ENCODE assay signal across 8 cellular contexts in the genomic region with DNA sequence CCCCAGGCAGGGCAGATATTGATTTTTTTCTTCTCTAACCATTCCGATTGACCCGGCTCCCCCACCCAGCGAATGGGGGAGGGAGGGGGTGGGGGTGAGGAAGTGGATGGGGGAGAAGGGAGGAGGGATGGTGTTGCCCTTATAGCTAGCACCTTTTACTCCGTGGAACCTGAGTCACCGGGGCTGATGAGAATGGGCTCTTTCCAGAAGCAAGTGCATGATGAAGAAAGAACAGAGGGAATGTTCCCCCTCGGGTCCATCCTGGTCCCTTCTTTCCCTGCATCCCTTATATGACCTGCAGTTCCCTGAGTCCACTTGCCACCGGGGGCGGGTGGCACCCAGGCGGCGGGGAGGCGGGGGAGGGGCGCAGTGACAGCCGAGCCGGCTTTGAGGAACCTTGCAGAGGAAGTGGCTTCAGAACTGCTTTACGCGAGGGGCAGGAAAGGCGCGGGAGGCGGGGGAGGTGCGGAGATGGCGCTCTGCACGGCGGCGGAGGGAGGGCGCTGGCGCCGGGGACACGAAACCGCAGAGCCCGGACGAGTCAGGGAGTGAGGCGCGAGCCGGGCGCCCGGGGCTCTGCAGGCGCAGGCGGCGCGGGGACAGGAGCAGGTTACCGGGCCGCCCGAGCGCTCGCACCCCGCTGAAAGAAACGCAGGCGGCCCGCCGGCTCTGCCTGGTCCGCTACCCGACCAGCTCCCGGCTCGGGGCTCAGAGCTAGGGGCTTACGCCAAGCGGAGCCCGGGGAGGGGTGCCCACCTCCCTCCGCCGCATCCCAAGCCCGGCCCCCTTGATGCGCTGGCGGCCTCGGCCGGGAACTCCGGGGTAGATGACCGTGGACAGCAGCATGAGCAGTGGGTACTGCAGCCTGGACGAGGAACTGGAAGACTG. TPM values are rescaled to one million over a fixed set of nuclear protein-coding genes. Genes with fewer than 3 reads are reported as not detected.
DNase-seq lines count a peak whose midpoint lies in the region; ATAC-seq, FAIRE-seq and TF ChIP-seq lines count a peak whose summit lies in the region.

No MANE protein-coding gene starts in this region.

- no peaks in the 10 kb centered on the region for H3K27me3 Mint-ChIP-seq in activated naive CD8-positive, alpha-beta T cell treated with anti-CD3 and anti-CD28 coated beads, Interleukin-2, amount 10 ng/mL, durations not matched to agents 7 days and 5 days

- peak overlapping the region; percentile 92 for H3K4me2 ChIP-seq in Loucy (ENCODE audit: low read depth, low read length, poor library complexity, severe bottlenecking)
- H3K4me2 ChIP-seq in SU-DHL-6 (ENCODE audit: low read depth, low read length, poor library complexity, severe bottlenecking) = peak overlapping the region; percentile 92

- no peaks in the 10 kb centered on the region for H3K9me3 ChIP-seq in Loucy (ENCODE audit: insufficient read depth, low read depth, low read length)
- H3K9me3 ChIP-seq in SU-DHL-6 (ENCODE audit: insufficient read depth, low read length) = no peaks in the 10 kb centered on the region
- no peaks in the 10 kb centered on the region for H3K9me3 ChIP-seq in prostate gland

- peaks cover 40% of the 10 kb centered on the region for H3K36me3 Mint-ChIP-seq in activated naive CD8-positive, alpha-beta T cell treated with anti-CD3 and anti-CD28 coated beads, Interleukin-2, amount 10 ng/mL, durations not matched to agents 7 days and 5 days

- H3K4me3 ChIP-seq in Loucy (ENCODE audit: low read length, poor library complexity, severe bottlenecking) (peak overlapping the region; percentile 98), SU-DHL-6 (ENCODE audit: insufficient read depth, low read length, poor library complexity, severe bottlenecking) (peak overlapping the region; percentile 70), prostate gland (peak overlapping the region; percentile 45 to 48)

- peak; percentile 33 for TF ChIP-seq POLR2A in prostate gland (IDR thresholded peaks at IDR 0.05)

- TF ChIP-seq CTCF in Loucy (conservative IDR thresholded peaks at IDR 0.05; ENCODE audit: low read length) (no peak), SU-DHL-6 (IDR thresholded peaks at IDR 0.05; ENCODE audit: insufficient read depth, low read length, poor library complexity, severe bottlenecking) (no peak), prostate gland (IDR thresholded peaks at IDR 0.05) (peak in 1 of 4 experiments; percentile 13)

- H3K36me3 ChIP-seq in Loucy (ENCODE audit: insufficient read depth, low read length) = no peaks in the 10 kb centered on the region; the same call in 1 of the 2 replicates
- no peaks in the 10 kb centered on the region for H3K36me3 ChIP-seq in SU-DHL-6 (ENCODE audit: low read length)
- H3K36me3 ChIP-seq in prostate gland = no peaks in the 10 kb centered on the region

- H4K20me1 ChIP-seq in Loucy (ENCODE audit: insufficient read depth, low read length, poor library complexity, severe bottlenecking) = peaks cover 3% of the 10 kb centered on the region
- no peaks in the 10 kb centered on the region for H4K20me1 ChIP-seq in SU-DHL-6 (ENCODE audit: low read depth, low read length)

- H3K4me1 Mint-ChIP-seq in activated naive CD8-positive, alpha-beta T cell treated with anti-CD3 and anti-CD28 coated beads, Interleukin-2, amount 10 ng/mL, durations not matched to agents 7 days and 5 days = peaks cover 68% of the 10 kb centered on the region

- H3K9ac ChIP-seq in Loucy (ENCODE audit: low read depth, low read length, poor library complexity, severe bottlenecking) = peak overlapping the region; percentile 99
- peak overlapping the region; percentile 90 for H3K9ac ChIP-seq in SU-DHL-6 (ENCODE audit: low read length)

- no peak for FAIRE-seq in urothelium cell line (lab: Jason Lieb, UNC)

- ATAC-seq in GM21723 (IDR thresholded peaks at IDR 0.05; ENCODE audit: unreplicated experiment) = peak; percentile 45
- peak; percentile 71 for ATAC-seq in activated naive CD8-positive, alpha-beta T cell treated with anti-CD3 and anti-CD28 coated beads, Interleukin-2, amount 10 ng/mL, durations not matched to agents 7 days and 5 days (ENCODE audit: low read depth)
- ATAC-seq in left ventricle myocardium superior = peak; percentile 78

- H3K79me2 ChIP-seq in Loucy (ENCODE audit: insufficient read depth, low read length) (peaks cover 48% of the 10 kb centered on the region), SU-DHL-6 (ENCODE audit: insufficient read depth, low read length) (peaks cover 32% of the 10 kb centered on the region)

- POLR2A ChIA-PET in activated naive CD8-positive, alpha-beta T cell treated with anti-CD3 and anti-CD28 coated beads, Interleukin-2, amount 10 ng/mL, durations not matched to agents 7 days and 5 days (lab: Charles Lee) = interaction anchor here (0.6 to 21.1 kb wide), 6 partner anchors 11 to 107 kb away, joined by 3 to 584 read pairs (median 6); partner anchors contain the start of gene IKBKE

- H3K9me2 ChIP-seq in Loucy (replicated peaks; ENCODE audit: low read depth, low read length) = no peaks in the 10 kb centered on the region
- H3K9me2 ChIP-seq in SU-DHL-6 (replicated peaks; ENCODE audit: insufficient read depth, low read length) = no peaks in the 10 kb centered on the region

- no peaks in the 10 kb centered on the region for H3K9me3 Mint-ChIP-seq in activated naive CD8-positive, alpha-beta T cell treated with anti-CD3 and anti-CD28 coated beads, Interleukin-2, amount 10 ng/mL, durations not matched to agents 7 days and 5 days

- peaks cover 65% of the 10 kb centered on the region for H3K4me1 ChIP-seq in Loucy (ENCODE audit: insufficient read depth, low read length, poor library complexity, severe bottlenecking)
- H3K4me1 ChIP-seq in prostate gland (replicated peaks) = no peaks in the 10 kb centered on the region

- H3K27ac ChIP-seq in SU-DHL-6 (ENCODE audit: low read depth, low read length) (peak overlapping the region; percentile 91), prostate gland (peak overlapping the region; percentile 69 to 72)

- peak overlapping the region; percentile 93 for H3K4me3 Mint-ChIP-seq in activated naive CD8-positive, alpha-beta T cell treated with anti-CD3 and anti-CD28 coated beads, Interleukin-2, amount 10 ng/mL, durations not matched to agents 7 days and 5 days

- DNase-seq in DMS153 (lab: John Stamatoyannopoulos, UW) = peak; percentile 64
- peak; percentile 90 for DNase-seq in activated naive CD8-positive, alpha-beta T cell treated with anti-CD3 and anti-CD28 coated beads, Interleukin-2, amount 10 ng/mL, durations not matched to agents 7 days and 5 days
- DNase-seq in left ventricle myocardium superior = peak; percentile 90
- peak; percentile 59 for DNase-seq in prostate gland (ENCODE audit: low spot score)
- DNase-seq in urothelium cell line (ENCODE audit: low spot score) = peak; percentile 76

- 3% methylated on average over 39 of the region's 67 CpGs for WGBS in prostate gland

- H3K27ac Mint-ChIP-seq in activated naive CD8-positive, alpha-beta T cell treated with anti-CD3 and anti-CD28 coated beads, Interleukin-2, amount 10 ng/mL, durations not matched to agents 7 days and 5 days = peak overlapping the region; percentile 95

- H3F3A ChIP-seq in Loucy (ENCODE audit: low read depth) = no peaks in the 10 kb centered on the region
- H3F3A ChIP-seq in SU-DHL-6 (ENCODE audit: insufficient read depth) = peaks cover 25% of the 10 kb centered on the region

- H2AFZ ChIP-seq in Loucy (ENCODE audit: low read length) (peak overlapping the region; percentile 62), SU-DHL-6 (ENCODE audit: low read depth, low read length, severe bottlenecking) (peak overlapping the region; percentile 8)

- intact Hi-C loops in left ventricle myocardium superior (cut with micrococcal nuclease) (no loop called here), prostate gland (cut with DNase I) (no loop called here)

- peaks cover 5% of the 10 kb centered on the region for H3K27me3 ChIP-seq in Loucy (ENCODE audit: insufficient read depth, low read length, poor library complexity, severe bottlenecking)
- no peaks in the 10 kb centered on the region for H3K27me3 ChIP-seq in SU-DHL-6 (ENCODE audit: low read length)
- H3K27me3 ChIP-seq in prostate gland (replicated peaks; ENCODE audit: insufficient read depth) = no peaks in the 10 kb centered on the region

RNA-seq across cellular contexts. Expression of gene RASSF5, which starts 49.7 kb away (rescaled TPM):
- 100 to 1,000 TPM; 211 TPM for total RNA-seq in activated naive CD8-positive, alpha-beta T cell treated with anti-CD3 and anti-CD28 coated beads, Interleukin-2, amount 10 ng/mL, durations not matched to agents 7 days and 5 days
- total RNA-seq in left ventricle myocardium superior (4.2 TPM), prostate gland (10 to 100 TPM; 22.2 to 42.5 TPM)

RNA-seq across cellular contexts. Expression of gene EIF2D, which starts 55.3 kb away (rescaled TPM):
- 10 to 100 TPM; 40.6 to 43.7 TPM for total RNA-seq in activated naive CD8-positive, alpha-beta T cell treated with anti-CD3 and anti-CD28 coated beads, Interleukin-2, amount 10 ng/mL, durations not matched to agents 7 days and 5 days
- total RNA-seq in left ventricle myocardium superior (26.4 TPM), prostate gland (10 to 100 TPM; 42.8 to 60.2 TPM)

Comparison
In these comparisons a context has a peak if more than half of its experiments do, and no peak if none do; other contexts are left out.
1. Peak in every context shown above with its lines: DNase-seq, ATAC-seq, H3K4me3 ChIP-seq and H3K27ac ChIP-seq.
2. H3K4me3 ChIP-seq: peak in every context shown above with its lines; median percentile 98 in Loucy; 70 in SU-DHL-6; 46 in prostate gland.
3. RNA of gene RASSF5, which starts 49.7 kb away (total RNA-seq): 211 TPM in activated naive CD8-positive, alpha-beta T cell treated with anti-CD3 and anti-CD28 coated beads, Interleukin-2, amount 10 ng/mL, durations not matched to agents 7 days and 5 days; 22.2 to 42.5 TPM in prostate gland and 4.2 TPM in left ventricle myocardium superior (single experiment); every median in the first group is over 4 times any median in the second.